In the genomic region with DNA sequence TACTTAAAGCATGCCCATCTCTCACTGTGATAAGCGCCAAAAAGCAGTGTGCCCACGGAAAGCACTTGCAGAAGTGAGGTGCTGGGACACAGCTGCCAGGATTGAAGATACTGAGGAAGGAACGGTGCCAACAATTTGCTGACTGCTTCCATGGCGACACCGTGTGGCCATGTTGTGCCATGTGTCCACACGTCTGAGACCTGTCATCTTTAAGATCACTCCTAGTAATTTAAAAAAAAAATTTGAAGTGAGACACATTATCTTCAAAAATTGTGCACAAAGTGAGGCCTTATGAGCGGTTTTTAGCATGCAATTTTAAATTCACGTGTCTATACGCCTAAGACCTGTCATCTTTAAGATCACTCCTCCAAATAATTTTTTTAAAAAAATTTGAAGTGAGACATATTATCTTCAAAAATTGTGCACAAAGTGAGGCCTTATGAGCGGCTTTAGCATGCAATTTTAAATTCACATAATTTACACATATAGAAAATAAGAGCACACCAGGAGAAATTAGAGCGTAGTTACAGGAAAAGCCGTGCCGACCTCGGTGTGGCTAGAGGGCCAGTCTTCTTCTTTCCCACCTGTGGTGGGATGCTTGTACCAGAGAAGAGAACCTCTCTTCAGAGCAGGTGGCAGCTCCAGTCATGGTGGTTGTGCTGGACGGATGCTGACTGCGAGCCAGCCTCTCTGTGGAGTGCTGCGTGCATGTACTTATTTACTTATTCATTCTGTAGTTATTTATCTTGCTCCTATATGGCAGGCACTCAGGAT, we compare ENCODE assay signal across 8 cellular contexts. TPM values are rescaled to one million over a fixed set of nuclear protein-coding genes. Genes with fewer than 3 reads are reported as not detected.
DNase-seq lines count a peak whose midpoint lies in the region; ATAC-seq and TF ChIP-seq lines count a peak whose summit lies in the region.

No MANE protein-coding gene starts in this region.

- H3K4me1 ChIP-seq in mesendoderm (ENCODE audit: control insufficient read depth, low read depth, low read length): no peaks in the 10 kb centered on the region

- H2BK15ac ChIP-seq in mesendoderm (replicated peaks; ENCODE audit: low read depth): no peak overlapping the region

- no peaks in the 10 kb centered on the region for H3K9me3 ChIP-seq in WERI-Rb-1 (ENCODE audit: severe bottlenecking)

- ATAC-seq in HG02885 (IDR thresholded peaks at IDR 0.05; ENCODE audit: poor library complexity, unreplicated experiment): no peak

- H4K5ac ChIP-seq in mesendoderm (ENCODE audit: low read length): no peak overlapping the region

- no peaks in the 10 kb centered on the region for H3K79me1 ChIP-seq in mesendoderm (ENCODE audit: low read length)

- H3K56ac ChIP-seq in mesendoderm (ENCODE audit: low read length): no peak overlapping the region

- no peak overlapping the region for H2BK120ac ChIP-seq in mesendoderm (ENCODE audit: low read depth, low read length)

- WGBS in mesendoderm (ENCODE audit: extremely low coverage, insufficient coverage, low lambda C conversion rate): no CpG with 5 or more reads among the region's 17 CpGs

- H3K18ac ChIP-seq in mesendoderm (ENCODE audit: low read length): no peak overlapping the region

- no peak overlapping the region for H3K9ac ChIP-seq in mesendoderm (ENCODE audit: low read length)

- no peaks in the 10 kb centered on the region for H3K79me2 ChIP-seq in mesendoderm (ENCODE audit: control insufficient read depth, insufficient read depth, low read length)

- H3K36me3 ChIP-seq in WERI-Rb-1: no peaks in the 10 kb centered on the region
- no peaks in the 10 kb centered on the region for H3K36me3 ChIP-seq in mesendoderm (ENCODE audit: control insufficient read depth, insufficient read depth, low read length)

- H2AK5ac ChIP-seq in mesendoderm (ENCODE audit: low read length): no peak overlapping the region

- H3K4me3 ChIP-seq in WERI-Rb-1 (ENCODE audit: low read depth, low read length) (no peak overlapping the region), coronary artery (no peak overlapping the region), mesendoderm (ENCODE audit: low read length) (no peak overlapping the region)

- no peaks in the 10 kb centered on the region for H3K27me3 ChIP-seq in WERI-Rb-1 (ENCODE audit: insufficient read depth, low read depth, severe bottlenecking)
- peaks cover 5% of the 10 kb centered on the region for H3K27me3 ChIP-seq in mesendoderm (ENCODE audit: insufficient read depth, low read length, poor library complexity)

- H3K27ac ChIP-seq in WERI-Rb-1: no peak overlapping the region
- H3K27ac ChIP-seq in coronary artery: no peak overlapping the region
- no peak overlapping the region for H3K27ac ChIP-seq in mesendoderm (ENCODE audit: low read depth, low read length)

- H3K4me2 ChIP-seq in mesendoderm (ENCODE audit: low read length): no peak overlapping the region

- no peak overlapping the region for H3K4ac ChIP-seq in mesendoderm (ENCODE audit: low read depth, low read length)

- no peak overlapping the region for H2BK5ac ChIP-seq in mesendoderm (ENCODE audit: low read length)

- TF ChIP-seq CTCF in WERI-Rb-1 (IDR thresholded peaks at IDR 0.05; ENCODE audit: low read depth, low read length) (peak; percentile 74), coronary artery (IDR thresholded peaks at IDR 0.05) (peak; percentile 28)

- no peak overlapping the region for H4K8ac ChIP-seq in mesendoderm (ENCODE audit: low read depth, low read length)

- H3K23ac ChIP-seq in mesendoderm (ENCODE audit: low read length): no peak overlapping the region

- DNase-seq in NCI-H2081 (lab: John Stamatoyannopoulos, UW) (peak; percentile 25 to 51), NCI-H2081 treated with DMSO at 0.1 percent for 48 hours (lab: John Stamatoyannopoulos, UW) (no peak), NCI-H1092 (lab: John Stamatoyannopoulos, UW) (peak; percentile 37), WERI-Rb-1 (peak; percentile 40), coronary artery (ENCODE audit: low spot score) (no peak), mesendoderm (peak; percentile 67), superior temporal gyrus (ENCODE audit: extremely low spot score) (peak; percentile 89)

RNA-seq across cellular contexts. Expression of gene FLT4, which starts 21.4 kb away (rescaled TPM):
- polyA plus RNA-seq in mesendoderm (2013, experiment 1 of 2): 1.9 TPM
- 2.4 TPM for polyA plus RNA-seq in mesendoderm (2013, experiment 2 of 2)

Comparison
In these comparisons a context has a peak if more than half of its experiments do, and no peak if none do; other contexts are left out.
1. DNase-seq: peak in NCI-H2081 (2 of 2), NCI-H1092 (single experiment), WERI-Rb-1 (single experiment), mesendoderm (single experiment) and superior temporal gyrus (single experiment); none in NCI-H2081 treated with DMSO at 0.1 percent for 48 hours (single experiment) and coronary artery (single experiment).